Comparison of ENCODE assay signal across 12 cellular contexts in the genomic region with DNA sequence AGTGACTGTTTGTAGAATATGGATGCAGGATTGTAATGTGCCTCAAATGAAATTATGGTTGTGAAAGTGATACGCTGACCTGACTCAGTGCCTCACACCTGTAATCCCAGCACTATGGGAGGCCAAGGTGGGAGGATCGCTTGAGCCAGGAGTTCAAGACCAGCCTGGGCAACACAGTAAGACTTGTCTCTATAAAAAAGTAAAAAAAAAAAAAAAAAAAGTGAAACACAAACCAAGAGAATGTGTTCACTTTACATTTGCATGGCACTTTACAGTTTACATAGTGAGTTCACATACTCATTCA. TPM values are rescaled to one million over a fixed set of nuclear protein-coding genes. Genes with fewer than 3 reads are reported as not detected.
A peak's percentile ranks its signal among the peaks of the same experiment; 100 is the strongest.
DNase-seq lines count a peak whose midpoint lies in the region; ATAC-seq and TF ChIP-seq lines count a peak whose summit lies in the region.
"Had no signal": no experiment of that assay in that cellular context is flagged by ENCODE, and none has a peak within 500 bp of the region (broad histone marks: within the 10 kb centered on the region; RNA-seq: fewer than 3 reads in every experiment).

No MANE protein-coding gene starts in this region.

- H3K9me3 ChIP-seq in hepatocyte (ENCODE audit: low read depth), result no peaks in the 10 kb centered on the region
- H3K9me3 ChIP-seq in stomach, result no peaks in the 10 kb centered on the region

- no peak overlapping the region for H2AFZ ChIP-seq in hepatocyte

- CTCF ChIA-PET in activated CD8-positive, alpha-beta memory T cell treated with anti-CD3 and anti-CD28 coated beads, Interleukin-2, amount 10 ng/mL, durations not matched to agents 7 days and 5 days (lab: Charles Lee), result interaction anchor here (4.0 to 5.2 kb wide), 2 partner anchors 14 to 33 kb away, joined by 21 to 76 read pairs; no protein-coding TSS in a partner anchor

- peak overlapping the region; percentile 96 for H3K27ac Mint-ChIP-seq in activated CD8-positive, alpha-beta memory T cell treated with anti-CD3 and anti-CD28 coated beads, Interleukin-2, amount 10 ng/mL, durations not matched to agents 7 days and 5 days
- H3K27ac Mint-ChIP-seq in activated naive CD8-positive, alpha-beta T cell treated with anti-CD3 and anti-CD28 coated beads for 36 hours, result peak overlapping the region; percentile 68

- H3K27ac ChIP-seq in hepatocyte, result peak overlapping the region; percentile 99
- peak overlapping the region in 4 of 5 donors; percentile 97 to 100 (median 98) for H3K27ac ChIP-seq in stomach

- H3K36me3 ChIP-seq in hepatocyte (replicated peaks; ENCODE audit: insufficient read depth, low read depth), result no peaks in the 10 kb centered on the region
- H3K36me3 ChIP-seq in stomach, result peaks cover 17 to 32% (median 23%) of the 10 kb centered on the region in 4 donors

- peak overlapping the region; percentile 86 for H3K4me2 ChIP-seq in hepatocyte

- H3K9me2 ChIP-seq in hepatocyte (replicated peaks; ENCODE audit: insufficient read depth), result no peaks in the 10 kb centered on the region

- no peaks in the 10 kb centered on the region for H3K9me3 Mint-ChIP-seq in activated CD8-positive, alpha-beta memory T cell treated with anti-CD3 and anti-CD28 coated beads, Interleukin-2, amount 10 ng/mL, durations not matched to agents 7 days and 5 days (ENCODE audit: low read depth)
- no peaks in the 10 kb centered on the region for H3K9me3 Mint-ChIP-seq in activated naive CD8-positive, alpha-beta T cell treated with anti-CD3 and anti-CD28 coated beads for 36 hours

- no peak for DNase-seq in activated CD8-positive, alpha-beta memory T cell treated with anti-CD3 and anti-CD28 coated beads, Interleukin-2, amount 10 ng/mL, durations not matched to agents 7 days and 5 days
- DNase-seq in activated CD8-positive, alpha-beta memory T cell treated with anti-CD3 and anti-CD28 coated beads, Interleukin-2, amount 50 U/mL, for 4 hours, result no peak
- DNase-seq in activated naive CD8-positive, alpha-beta T cell treated with anti-CD3 and anti-CD28 coated beads for 36 hours, result no peak
- DNase-seq in hepatocyte (ENCODE audit: low spot score) (no peak), stomach (no peak), HT-29 (ENCODE audit: low spot score) (no peak), retina (no peak)
- DNase-seq: small intestine had no signal

- ATAC-seq in activated CD8-positive, alpha-beta memory T cell treated with anti-CD3 and anti-CD28 coated beads, Interleukin-2, amount 10 ng/mL, durations not matched to agents 7 days and 5 days, result no peak
- ATAC-seq in HG03469 (IDR thresholded peaks at IDR 0.05; ENCODE audit: unreplicated experiment), result no peak

- no peak for TF ChIP-seq EP300 in stomach (IDR thresholded peaks at IDR 0.05)

- H3K79me2 ChIP-seq in hepatocyte, result peaks cover 48% of the 10 kb centered on the region

- TF ChIP-seq CTCF in hepatocyte (IDR thresholded peaks at IDR 0.05; ENCODE audit: poor library complexity) (no peak), stomach (IDR thresholded peaks at IDR 0.05) (no peak)

- H3K27me3 Mint-ChIP-seq in activated CD8-positive, alpha-beta memory T cell treated with anti-CD3 and anti-CD28 coated beads, Interleukin-2, amount 10 ng/mL, durations not matched to agents 7 days and 5 days, result no peaks in the 10 kb centered on the region
- H3K27me3 Mint-ChIP-seq in activated naive CD8-positive, alpha-beta T cell treated with anti-CD3 and anti-CD28 coated beads for 36 hours, result no peaks in the 10 kb centered on the region

- peaks cover 39% of the 10 kb centered on the region for H3K36me3 Mint-ChIP-seq in activated CD8-positive, alpha-beta memory T cell treated with anti-CD3 and anti-CD28 coated beads, Interleukin-2, amount 10 ng/mL, durations not matched to agents 7 days and 5 days
- peaks cover 4% of the 10 kb centered on the region for H3K36me3 Mint-ChIP-seq in activated naive CD8-positive, alpha-beta T cell treated with anti-CD3 and anti-CD28 coated beads for 36 hours

- H3K4me1 ChIP-seq in hepatocyte (ENCODE audit: insufficient read depth) (peaks cover 49% of the 10 kb centered on the region), stomach (peaks cover 68 to 90% (median 81%) of the 10 kb centered on the region in 4 donors)

- no peaks in the 10 kb centered on the region for H3K27me3 ChIP-seq in hepatocyte
- no peaks in the 10 kb centered on the region for H3K27me3 ChIP-seq in stomach

- no peak overlapping the region for H3K4me3 ChIP-seq in hepatocyte
- peak overlapping the region; percentile 68 to 94 (median 78) for H3K4me3 ChIP-seq in stomach

- TF ChIP-seq POLR2A in stomach (IDR thresholded peaks at IDR 0.05), result no peak

- WGBS in hepatocyte (ENCODE audit: low lambda C conversion rate, missing lambda C conversion rate), result 89% methylated on average over 2 of the region's 2 CpGs
- WGBS in stomach, 5 donors, result 69 to 89% (median 86%) methylated on average over 2 of the region's 2 CpGs

- H3K4me1 Mint-ChIP-seq in activated CD8-positive, alpha-beta memory T cell treated with anti-CD3 and anti-CD28 coated beads, Interleukin-2, amount 10 ng/mL, durations not matched to agents 7 days and 5 days, result peaks cover 63% of the 10 kb centered on the region
- peaks cover 55% of the 10 kb centered on the region for H3K4me1 Mint-ChIP-seq in activated naive CD8-positive, alpha-beta T cell treated with anti-CD3 and anti-CD28 coated beads for 36 hours

- H4K20me1 ChIP-seq in hepatocyte (ENCODE audit: insufficient read depth, poor library complexity, severe bottlenecking), result no peaks in the 10 kb centered on the region

- intact Hi-C loops in stomach (cut with DNase I; ENCODE audit: low total_unique reads), result no loop called here

- peak overlapping the region; percentile 84 for H3K4me3 Mint-ChIP-seq in activated CD8-positive, alpha-beta memory T cell treated with anti-CD3 and anti-CD28 coated beads, Interleukin-2, amount 10 ng/mL, durations not matched to agents 7 days and 5 days
- H3K4me3 Mint-ChIP-seq in activated naive CD8-positive, alpha-beta T cell treated with anti-CD3 and anti-CD28 coated beads for 36 hours, result peak overlapping the region; percentile 81

RNA-seq across cellular contexts. Expression of a gene that starts 2.0 kb away (rescaled TPM):
- 100 to 1,000 TPM; 183 to 255 TPM for total RNA-seq in activated CD8-positive, alpha-beta memory T cell treated with anti-CD3 and anti-CD28 coated beads, Interleukin-2, amount 10 ng/mL, durations not matched to agents 7 days and 5 days
- 10 to 100 TPM; 23.6 to 24.3 TPM for total RNA-seq in activated naive CD8-positive, alpha-beta T cell treated with anti-CD3 and anti-CD28 coated beads for 36 hours
- 123 and 147 TPM in 2 replicates for total RNA-seq in hepatocyte
- polyA plus RNA-seq in hepatocyte, result 161 and 162 TPM in 2 replicates
- total RNA-seq in stomach, result 100 to 1,000 TPM; 224 to 739 (median 358) TPM
- polyA plus RNA-seq in stomach, result 100 to 1,000 TPM; 128 to 171 (median 161) TPM
- total RNA-seq in HT-29 (2014; rRNA removed; shearing (Covaris generic)), result 101 and 121 TPM in 2 replicates

RNA-seq across cellular contexts. Expression of a gene that starts 48.9 kb away (rescaled TPM):
- total RNA-seq in activated CD8-positive, alpha-beta memory T cell treated with anti-CD3 and anti-CD28 coated beads, Interleukin-2, amount 10 ng/mL, durations not matched to agents 7 days and 5 days, result not detected
- total RNA-seq in activated naive CD8-positive, alpha-beta T cell treated with anti-CD3 and anti-CD28 coated beads for 36 hours, result not detected
- total RNA-seq in hepatocyte (10.8 and 16.4 TPM in 2 replicates), stomach (100 to 1,000 TPM in 4 of 5 donors, 10 to 100 TPM in 1; 67.5 to 581 (median 254) TPM)
- polyA plus RNA-seq in hepatocyte (18.0 and 28.6 TPM in 2 replicates), stomach (100 to 1,000 TPM in 1 of 3 donors, 10 to 100 TPM in 2; 28.3 to 127 (median 31.0) TPM)
- total RNA-seq in HT-29 (2014; rRNA removed; shearing (Covaris generic)), result 50.6 and 71.9 TPM in 2 replicates
- total RNA-seq: HT1080; subcutaneous adipose tissue; T-helper 1 cell treated with Interleukin-12 subunit alpha and Interleukin-12 subunit beta and Interleukin-4 antibody, amounts not matched to agents 30 ng/mL and 1 ng/mL, for 36 hours had no signal

Comparison
In these comparisons a context has a peak if more than half of its experiments do, and no peak if none do; other contexts are left out.
1. RNA of a gene that starts 48.9 kb away (total RNA-seq): 67.5 to 581 TPM in stomach, 50.6 to 71.9 TPM in HT-29 and 10.8 to 16.4 TPM in hepatocyte; not detected in activated CD8-positive, alpha-beta memory T cell treated with anti-CD3 and anti-CD28 coated beads, Interleukin-2, amount 10 ng/mL, durations not matched to agents 7 days and 5 days and not detected in activated naive CD8-positive, alpha-beta T cell treated with anti-CD3 and anti-CD28 coated beads for 36 hours; every median in the first group is over 10 times any median in the second.